In the genomic region with DNA sequence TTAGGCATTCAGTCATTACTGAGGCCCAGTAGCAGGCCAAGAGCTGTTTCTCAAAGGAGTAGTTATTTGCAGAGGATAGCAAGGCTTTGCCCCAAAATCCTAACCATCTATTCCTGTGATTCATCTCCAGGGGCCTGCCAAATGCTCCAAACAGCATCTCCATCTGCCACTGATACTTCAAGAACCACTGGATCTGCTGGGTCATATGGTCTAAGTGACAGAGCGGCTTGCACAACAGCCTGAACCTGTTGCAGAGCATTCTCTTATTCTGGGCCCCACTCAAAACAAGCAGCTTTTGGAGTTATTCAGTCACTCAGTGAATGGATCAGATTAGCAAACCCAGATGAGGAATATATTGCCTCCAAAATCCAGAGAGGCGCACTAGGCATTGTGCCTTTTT, we compare ENCODE assay signal across 23 cellular contexts.
"Had no signal": no experiment of that assay in that cellular context is flagged by ENCODE, and none has a peak within 500 bp of the region (broad histone marks: within the 10 kb centered on the region; RNA-seq: fewer than 3 reads in every experiment).

No MANE protein-coding gene starts in this region.

- H3K4me2 ChIP-seq: KMS-11 had no signal

- H3K9ac ChIP-seq: KMS-11 had no signal

- H3K4me1 ChIP-seq: Peyer's patch had no signal

- H3K4me3 ChIP-seq: cardiac muscle cell, MG63, Peyer's patch had no signal

- FAIRE-seq: TTC549 had no signal

- H3K27ac ChIP-seq: brain microvascular endothelial cell, cardiac muscle cell, KMS-11, Peyer's patch had no signal

- DNase-seq: activated B cell treated with CpG ODN at 0.5 μM for 24 hours; activated CD4-positive, alpha-beta memory T cell treated with anti-CD3 and anti-CD28 coated beads, Interleukin-2, amount 10 ng/mL, durations not matched to agents 7 days and 5 days; activated CD4-positive, alpha-beta T cell treated with anti-CD3 and anti-CD28 coated beads for 1 hour; activated CD4-positive, alpha-beta T cell treated with anti-CD3 and anti-CD28 coated beads, Interleukin-2, amount 50 U/mL, for 1 hour; activated gamma-delta T cell treated with Interleukin-2 at 50 U/mL for 16 hours; activated naive CD4-positive, alpha-beta T cell treated with anti-CD3 and anti-CD28 coated beads, Interleukin-2, amount 10 ng/mL, durations not matched to agents 7 days and 5 days; activated naive CD8-positive, alpha-beta T cell treated with anti-CD3 and anti-CD28 coated beads for 36 hours; activated T-cell treated with anti-CD3 and anti-CD28 coated beads for 4 hours; activated T-cell treated with anti-CD3 and anti-CD28 coated beads, Interleukin-2, amount 50 U/mL, for 72 hours; brain microvascular endothelial cell; MG63; NCI-H1048; NCI-H146; NCI-H187 treated with DMSO at 0.1 percent for 48 hours; NCI-H2081 treated with DMSO at 0.1 percent for 48 hours; NCI-H226; NCI-H69; NK-92 treated with Interleukin-12 subunit alpha and Interleukin-12 subunit beta, amount 100 ng/mL, for 24 hours; Peyer's patch; SHP77 treated with DMSO at 0.1 percent for 48 hours had no signal

- H3K36me3 ChIP-seq: brain microvascular endothelial cell, cardiac muscle cell, MG63, Peyer's patch had no signal

- H3K27me3 ChIP-seq: brain microvascular endothelial cell, cardiac muscle cell, MG63, Peyer's patch had no signal
